20 cellular contexts compared by ENCODE assay signal in genomic region chr17:74740641-74741387, GRCh38. TPM values are rescaled to one million over a fixed set of nuclear protein-coding genes. Genes with fewer than 3 reads are reported as not detected.
DNase-seq lines count a peak whose midpoint lies in the region; ATAC-seq and TF ChIP-seq lines count a peak whose summit lies in the region.
"Had no signal": no experiment of that assay in that cellular context is flagged by ENCODE, and none has a peak within 500 bp of the region (broad histone marks: within the 10 kb centered on the region; RNA-seq: fewer than 3 reads in every experiment).

No MANE protein-coding gene starts in this region.

- WGBS in esophagus muscularis mucosa = 76% methylated on average over 17 of the region's 17 CpGs

- peaks cover 75% of the 10 kb centered on the region for H3K4me1 Mint-ChIP-seq in activated naive CD4-positive, alpha-beta T cell treated with anti-CD3 and anti-CD28 coated beads for 36 hours (ENCODE audit: low read depth)
- H3K4me1 Mint-ChIP-seq in central memory CD8-positive, alpha-beta T cell = peaks cover 73% of the 10 kb centered on the region
- H3K4me1 Mint-ChIP-seq in stimulated activated effector memory CD8-positive, alpha-beta T cell treated with anti-CD3 and anti-CD28 coated beads, Interleukin-12 subunit alpha, Interleukin-12 subunit beta, amount 100 ng/mL, for 72 hours = peaks cover 82% of the 10 kb centered on the region

- H3K36me3 ChIP-seq in KOPT-K1 (ENCODE audit: insufficient read depth, low read length) (peaks cover 12% of the 10 kb centered on the region), esophagus muscularis mucosa (no peaks in the 10 kb centered on the region)
- H3K36me3 ChIP-seq: ascending aorta, pancreas, sigmoid colon, vagina had no signal

- TF ChIP-seq EP300 in esophagus muscularis mucosa (IDR thresholded peaks at IDR 0.05) = no peak

- no peak overlapping the region for H3K4me3 Mint-ChIP-seq in activated naive CD4-positive, alpha-beta T cell treated with anti-CD3 and anti-CD28 coated beads for 36 hours
- H3K4me3 Mint-ChIP-seq in central memory CD8-positive, alpha-beta T cell = peak overlapping the region; percentile 85
- H3K4me3 Mint-ChIP-seq in stimulated activated effector memory CD8-positive, alpha-beta T cell treated with anti-CD3 and anti-CD28 coated beads, Interleukin-12 subunit alpha, Interleukin-12 subunit beta, amount 100 ng/mL, for 72 hours = no peak overlapping the region

- DNase-seq in activated naive CD4-positive, alpha-beta T cell treated with anti-CD3 and anti-CD28 coated beads for 36 hours = no peak
- no peak for DNase-seq in activated naive CD4-positive, alpha-beta T cell treated with anti-CD3 and anti-CD28 coated beads, Interleukin-2, amount 50 U/mL, for 16 hours
- no peak for DNase-seq in central memory CD8-positive, alpha-beta T cell (ENCODE audit: low spot score in 2 of 2)
- no peak for DNase-seq in stimulated activated effector memory CD8-positive, alpha-beta T cell treated with anti-CD3 and anti-CD28 coated beads, Interleukin-12 subunit alpha, Interleukin-12 subunit beta, amount 100 ng/mL, for 72 hours (ENCODE audit: low spot score in 2 of 2)
- DNase-seq in esophagus muscularis mucosa (ENCODE audit: extremely low spot score) (no peak), NCI-H226 (no peak)
- DNase-seq: activated CD4-positive, alpha-beta T cell treated with anti-CD3 and anti-CD28 coated beads for 4 hours; NCI-H1930; NCI-H524; pancreas; sigmoid colon; stimulated activated CD4-positive, alpha-beta T cell treated with anti-CD3 and anti-CD28 coated beads, Interleukin-2, amount 100 ng/mL, for 24 hours; substantia nigra had no signal

- TF ChIP-seq POLR2A in esophagus muscularis mucosa (IDR thresholded peaks at IDR 0.05; ENCODE audit: low read depth) = no peak

- H3K36me3 Mint-ChIP-seq in activated naive CD4-positive, alpha-beta T cell treated with anti-CD3 and anti-CD28 coated beads for 36 hours (ENCODE audit: low read depth) = no peaks in the 10 kb centered on the region
- H3K36me3 Mint-ChIP-seq in central memory CD8-positive, alpha-beta T cell (ENCODE audit: insufficient read depth) = peaks cover 20% of the 10 kb centered on the region
- H3K36me3 Mint-ChIP-seq in stimulated activated effector memory CD8-positive, alpha-beta T cell treated with anti-CD3 and anti-CD28 coated beads, Interleukin-12 subunit alpha, Interleukin-12 subunit beta, amount 100 ng/mL, for 72 hours = no peaks in the 10 kb centered on the region

- TF ChIP-seq CTCF in esophagus muscularis mucosa (IDR thresholded peaks at IDR 0.05) = no peak

- H3K4me1 ChIP-seq in esophagus muscularis mucosa = peaks cover 28 to 58% (median 43%) of the 10 kb centered on the region in 4 donors

- H3K9me3 ChIP-seq in KOPT-K1 (ENCODE audit: insufficient read depth, low read length, poor library complexity, severe bottlenecking) = no peaks in the 10 kb centered on the region
- no peaks in the 10 kb centered on the region for H3K9me3 ChIP-seq in esophagus muscularis mucosa
- H3K9me3 ChIP-seq: ascending aorta, pancreas, sigmoid colon, vagina had no signal

- CTCF ChIA-PET in activated naive CD4-positive, alpha-beta T cell treated with anti-CD3 and anti-CD28 coated beads for 36 hours (lab: Charles Lee) = interaction anchor here (0.7 to 2.9 kb wide), 11 partner anchors 19 to 373 kb away, joined by 3 to 19 read pairs (median 4); partner anchors contain the start of gene GPR142

- no peaks in the 10 kb centered on the region for H3K9me3 Mint-ChIP-seq in activated naive CD4-positive, alpha-beta T cell treated with anti-CD3 and anti-CD28 coated beads for 36 hours
- H3K9me3 Mint-ChIP-seq in central memory CD8-positive, alpha-beta T cell = no peaks in the 10 kb centered on the region
- H3K9me3 Mint-ChIP-seq in stimulated activated effector memory CD8-positive, alpha-beta T cell treated with anti-CD3 and anti-CD28 coated beads, Interleukin-12 subunit alpha, Interleukin-12 subunit beta, amount 100 ng/mL, for 72 hours = no peaks in the 10 kb centered on the region

- intact Hi-C loops in activated naive CD4-positive, alpha-beta T cell treated with anti-CD3 and anti-CD28 coated beads for 36 hours (cut with micrococcal nuclease) = loop anchor here (10.0 kb wide), 1 partner anchor 464 kb away; the partner anchor contains the start of gene NUP85
- intact Hi-C loops in esophagus muscularis mucosa (cut with DNase I) = no loop called here

- peak overlapping the region; percentile 83 for H3K27ac Mint-ChIP-seq in activated naive CD4-positive, alpha-beta T cell treated with anti-CD3 and anti-CD28 coated beads for 36 hours
- peak overlapping the region; percentile 79 for H3K27ac Mint-ChIP-seq in central memory CD8-positive, alpha-beta T cell (ENCODE audit: low read depth)
- peak overlapping the region; percentile 89 for H3K27ac Mint-ChIP-seq in stimulated activated effector memory CD8-positive, alpha-beta T cell treated with anti-CD3 and anti-CD28 coated beads, Interleukin-12 subunit alpha, Interleukin-12 subunit beta, amount 100 ng/mL, for 72 hours

- H3K27me3 Mint-ChIP-seq in activated naive CD4-positive, alpha-beta T cell treated with anti-CD3 and anti-CD28 coated beads for 36 hours (ENCODE audit: low read depth) = no peaks in the 10 kb centered on the region
- no peaks in the 10 kb centered on the region for H3K27me3 Mint-ChIP-seq in central memory CD8-positive, alpha-beta T cell

- H3K4me3 ChIP-seq in esophagus muscularis mucosa = no peak overlapping the region
- H3K4me3 ChIP-seq: ascending aorta, pancreas, sigmoid colon, vagina had no signal

- ATAC-seq in central memory CD8-positive, alpha-beta T cell (replicated peaks; ENCODE audit: extremely low read depth, poor library complexity, severe bottlenecking) = no peak
- no peak for ATAC-seq in stimulated activated effector memory CD8-positive, alpha-beta T cell treated with anti-CD3 and anti-CD28 coated beads, Interleukin-12 subunit alpha, Interleukin-12 subunit beta, amount 100 ng/mL, for 72 hours
- ATAC-seq in HG03196 (IDR thresholded peaks at IDR 0.05; ENCODE audit: unreplicated experiment) = no peak
- ATAC-seq: left lobe of liver, pancreas had no signal

- H3K27ac ChIP-seq in KOPT-K1 (ENCODE audit: low read depth, low read length, poor library complexity, severe bottlenecking) = peak overlapping the region; percentile 99
- no peak overlapping the region for H3K27ac ChIP-seq in esophagus muscularis mucosa (replicated peaks in 1 of 4)
- H3K27ac ChIP-seq: ascending aorta, epithelial cell of prostate, pancreas, sigmoid colon, vagina had no signal

- H3K27me3 ChIP-seq in esophagus muscularis mucosa = peaks cover 0 to 98% (median 27%) of the 10 kb centered on the region in 4 donors
- H3K27me3 ChIP-seq: vagina had no signal

RNA-seq across cellular contexts. Expression of gene RAB37, which starts 3.8 kb away (rescaled TPM):
- total RNA-seq in activated naive CD4-positive, alpha-beta T cell treated with anti-CD3 and anti-CD28 coated beads for 36 hours = 1 to 10 TPM; 2.1 to 2.3 TPM
- 1 to 10 TPM; 1.4 to 3.3 (median 2.5) TPM for total RNA-seq in esophagus muscularis mucosa

RNA-seq across cellular contexts. Expression of gene NHERF1, which starts 7.6 kb away (rescaled TPM):
- total RNA-seq in activated naive CD4-positive, alpha-beta T cell treated with anti-CD3 and anti-CD28 coated beads for 36 hours = 10 to 100 TPM; 70.8 to 77.6 TPM
- total RNA-seq in esophagus muscularis mucosa = 10 to 100 TPM in 2 of 4 donors, 1 to 10 TPM in 2; 8.9 to 12.1 (median 11.0) TPM

RNA-seq across cellular contexts. Expression of gene CD300LF, which starts 28.1 kb away (rescaled TPM):
- not detected for total RNA-seq in activated naive CD4-positive, alpha-beta T cell treated with anti-CD3 and anti-CD28 coated beads for 36 hours
- total RNA-seq in esophagus muscularis mucosa = under 1 TPM in 3 of 4 donors, not detected in 1; 0.26 to 0.99 (median 0.42) TPM
- total RNA-seq: ascending aorta, G401, left lobe of liver had no signal

RNA-seq across cellular contexts. Expression of gene NAT9, which starts 35.3 kb away (rescaled TPM):
- total RNA-seq in activated naive CD4-positive, alpha-beta T cell treated with anti-CD3 and anti-CD28 coated beads for 36 hours = 10 to 100 TPM; 42.1 to 43.9 TPM
- total RNA-seq in esophagus muscularis mucosa = 10 to 100 TPM; 10.4 to 22.4 (median 17.7) TPM

Comparison
In these comparisons a context has a peak if more than half of its experiments do, and no peak if none do; other contexts are left out.
1. RNA of gene NHERF1, which starts 7.6 kb away (total RNA-seq): 70.8 to 77.6 TPM in activated naive CD4-positive, alpha-beta T cell treated with anti-CD3 and anti-CD28 coated beads for 36 hours; 8.9 to 12.1 TPM in esophagus muscularis mucosa; every median in the first group is over 4 times any median in the second.
2. Peak in every context shown above with its lines, with median percentiles within 50 percentile points of each other: H3K27ac Mint-ChIP-seq.